ENCODE assay signal across 22 cellular contexts in genomic region chr12:92802906-92803305, GRCh38.
"Had no signal": no experiment of that assay in that cellular context is flagged by ENCODE, and none has a peak within 500 bp of the region (broad histone marks: within the 10 kb centered on the region; RNA-seq: fewer than 3 reads in every experiment).

No MANE protein-coding gene starts in this region.

- H3K27ac ChIP-seq: epithelial cell of prostate, ovary, right lobe of liver, stomach, testis, tibial artery, upper lobe of left lung had no signal

- H3K9me3 ChIP-seq: ovary, right lobe of liver, testis, upper lobe of left lung had no signal

- H3K27me3 ChIP-seq: dorsolateral prefrontal cortex, ovary, right lobe of liver, stomach, testis, tibial artery, upper lobe of left lung had no signal

- H3K4me1 ChIP-seq: right lobe of liver, stomach, testis, tibial artery, upper lobe of left lung had no signal

- ATAC-seq: esophagus mucosa; left lobe of liver; naive thymus-derived CD4-positive, alpha-beta T cell; right lobe of liver had no signal

- H3K36me3 ChIP-seq: ovary had no signal

- H3K4me3 ChIP-seq: ovary, right lobe of liver, stomach, testis, tibial artery, upper lobe of left lung had no signal

- DNase-seq: central memory CD4-positive, alpha-beta T cell; dorsolateral prefrontal cortex; effector CD4-positive, alpha-beta T cell; foreskin fibroblast; mesendoderm; midbrain; naive thymus-derived CD4-positive, alpha-beta T cell; occipital lobe; ovary; right lobe of liver; small intestine; stimulated activated CD4-positive, alpha-beta T cell treated with anti-CD3 and anti-CD28 coated beads, Interleukin-15, amount 100 ng/mL, for 24 hours; stimulated activated CD4-positive, alpha-beta T cell treated with anti-CD3 and anti-CD28 coated beads, Interleukin-4, amount 100 ng/mL, for 1 hour; stimulated activated CD8-positive, alpha-beta memory T cell treated with anti-CD3 and anti-CD28 coated beads, Interleukin-4, amount 100 ng/mL, for 48 hours; stimulated activated naive CD4-positive, alpha-beta T cell treated with Interleukin-2 at 50 U/mL for 16 hours; stomach; testis; tibial artery; upper lobe of left lung had no signal
